1 cellular context compared by ENCODE assay signal in the genomic region with DNA sequence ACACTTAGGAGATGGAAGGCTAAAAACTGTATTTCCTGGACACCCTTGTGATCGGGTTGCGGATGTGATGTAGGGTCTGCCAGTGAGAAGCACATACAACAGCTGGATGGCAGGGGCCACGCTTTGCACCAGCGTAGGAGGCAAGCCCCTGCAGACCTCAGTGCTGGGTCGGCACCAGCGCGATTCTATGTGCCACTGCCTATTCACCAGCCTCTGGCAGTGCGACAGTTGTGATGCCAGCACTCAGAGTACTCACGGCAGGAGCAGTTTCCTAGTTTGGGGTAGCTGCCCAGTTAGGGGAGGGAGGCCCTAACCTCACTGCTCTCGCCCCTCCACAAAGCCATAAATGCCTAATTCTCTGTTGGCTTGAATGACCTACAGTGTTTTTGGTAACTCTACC.
TF ChIP-seq lines count a peak whose summit lies in the region.

No MANE protein-coding gene starts in this region.

TF ChIP-seq in H1, 55 proteins besides CTCF, POLR2A, EP300 and RAD21 (continued from another document):
- TF ChIP-seq, protein P1, sequence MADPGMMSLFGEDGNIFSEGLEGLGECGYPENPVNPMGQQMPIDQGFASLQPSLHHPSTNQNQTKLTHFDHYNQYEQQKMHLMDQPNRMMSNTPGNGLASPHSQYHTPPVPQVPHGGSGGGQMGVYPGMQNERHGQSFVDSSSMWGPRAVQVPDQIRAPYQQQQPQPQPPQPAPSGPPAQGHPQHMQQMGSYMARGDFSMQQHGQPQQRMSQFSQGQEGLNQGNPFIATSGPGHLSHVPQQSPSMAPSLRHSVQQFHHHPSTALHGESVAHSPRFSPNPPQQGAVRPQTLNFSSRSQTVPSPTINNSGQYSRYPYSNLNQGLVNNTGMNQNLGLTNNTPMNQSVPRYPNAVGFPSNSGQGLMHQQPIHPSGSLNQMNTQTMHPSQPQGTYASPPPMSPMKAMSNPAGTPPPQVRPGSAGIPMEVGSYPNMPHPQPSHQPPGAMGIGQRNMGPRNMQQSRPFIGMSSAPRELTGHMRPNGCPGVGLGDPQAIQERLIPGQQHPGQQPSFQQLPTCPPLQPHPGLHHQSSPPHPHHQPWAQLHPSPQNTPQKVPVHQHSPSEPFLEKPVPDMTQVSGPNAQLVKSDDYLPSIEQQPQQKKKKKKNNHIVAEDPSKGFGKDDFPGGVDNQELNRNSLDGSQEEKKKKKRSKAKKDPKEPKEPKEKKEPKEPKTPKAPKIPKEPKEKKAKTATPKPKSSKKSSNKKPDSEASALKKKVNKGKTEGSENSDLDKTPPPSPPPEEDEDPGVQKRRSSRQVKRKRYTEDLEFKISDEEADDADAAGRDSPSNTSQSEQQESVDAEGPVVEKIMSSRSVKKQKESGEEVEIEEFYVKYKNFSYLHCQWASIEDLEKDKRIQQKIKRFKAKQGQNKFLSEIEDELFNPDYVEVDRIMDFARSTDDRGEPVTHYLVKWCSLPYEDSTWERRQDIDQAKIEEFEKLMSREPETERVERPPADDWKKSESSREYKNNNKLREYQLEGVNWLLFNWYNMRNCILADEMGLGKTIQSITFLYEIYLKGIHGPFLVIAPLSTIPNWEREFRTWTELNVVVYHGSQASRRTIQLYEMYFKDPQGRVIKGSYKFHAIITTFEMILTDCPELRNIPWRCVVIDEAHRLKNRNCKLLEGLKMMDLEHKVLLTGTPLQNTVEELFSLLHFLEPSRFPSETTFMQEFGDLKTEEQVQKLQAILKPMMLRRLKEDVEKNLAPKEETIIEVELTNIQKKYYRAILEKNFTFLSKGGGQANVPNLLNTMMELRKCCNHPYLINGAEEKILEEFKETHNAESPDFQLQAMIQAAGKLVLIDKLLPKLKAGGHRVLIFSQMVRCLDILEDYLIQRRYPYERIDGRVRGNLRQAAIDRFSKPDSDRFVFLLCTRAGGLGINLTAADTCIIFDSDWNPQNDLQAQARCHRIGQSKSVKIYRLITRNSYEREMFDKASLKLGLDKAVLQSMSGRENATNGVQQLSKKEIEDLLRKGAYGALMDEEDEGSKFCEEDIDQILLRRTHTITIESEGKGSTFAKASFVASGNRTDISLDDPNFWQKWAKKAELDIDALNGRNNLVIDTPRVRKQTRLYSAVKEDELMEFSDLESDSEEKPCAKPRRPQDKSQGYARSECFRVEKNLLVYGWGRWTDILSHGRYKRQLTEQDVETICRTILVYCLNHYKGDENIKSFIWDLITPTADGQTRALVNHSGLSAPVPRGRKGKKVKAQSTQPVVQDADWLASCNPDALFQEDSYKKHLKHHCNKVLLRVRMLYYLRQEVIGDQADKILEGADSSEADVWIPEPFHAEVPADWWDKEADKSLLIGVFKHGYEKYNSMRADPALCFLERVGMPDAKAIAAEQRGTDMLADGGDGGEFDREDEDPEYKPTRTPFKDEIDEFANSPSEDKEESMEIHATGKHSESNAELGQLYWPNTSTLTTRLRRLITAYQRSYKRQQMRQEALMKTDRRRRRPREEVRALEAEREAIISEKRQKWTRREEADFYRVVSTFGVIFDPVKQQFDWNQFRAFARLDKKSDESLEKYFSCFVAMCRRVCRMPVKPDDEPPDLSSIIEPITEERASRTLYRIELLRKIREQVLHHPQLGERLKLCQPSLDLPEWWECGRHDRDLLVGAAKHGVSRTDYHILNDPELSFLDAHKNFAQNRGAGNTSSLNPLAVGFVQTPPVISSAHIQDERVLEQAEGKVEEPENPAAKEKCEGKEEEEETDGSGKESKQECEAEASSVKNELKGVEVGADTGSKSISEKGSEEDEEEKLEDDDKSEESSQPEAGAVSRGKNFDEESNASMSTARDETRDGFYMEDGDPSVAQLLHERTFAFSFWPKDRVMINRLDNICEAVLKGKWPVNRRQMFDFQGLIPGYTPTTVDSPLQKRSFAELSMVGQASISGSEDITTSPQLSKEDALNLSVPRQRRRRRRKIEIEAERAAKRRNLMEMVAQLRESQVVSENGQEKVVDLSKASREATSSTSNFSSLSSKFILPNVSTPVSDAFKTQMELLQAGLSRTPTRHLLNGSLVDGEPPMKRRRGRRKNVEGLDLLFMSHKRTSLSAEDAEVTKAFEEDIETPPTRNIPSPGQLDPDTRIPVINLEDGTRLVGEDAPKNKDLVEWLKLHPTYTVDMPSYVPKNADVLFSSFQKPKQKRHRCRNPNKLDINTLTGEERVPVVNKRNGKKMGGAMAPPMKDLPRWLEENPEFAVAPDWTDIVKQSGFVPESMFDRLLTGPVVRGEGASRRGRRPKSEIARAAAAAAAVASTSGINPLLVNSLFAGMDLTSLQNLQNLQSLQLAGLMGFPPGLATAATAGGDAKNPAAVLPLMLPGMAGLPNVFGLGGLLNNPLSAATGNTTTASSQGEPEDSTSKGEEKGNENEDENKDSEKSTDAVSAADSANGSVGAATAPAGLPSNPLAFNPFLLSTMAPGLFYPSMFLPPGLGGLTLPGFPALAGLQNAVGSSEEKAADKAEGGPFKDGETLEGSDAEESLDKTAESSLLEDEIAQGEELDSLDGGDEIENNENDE (IDR thresholded peaks at IDR 0.05; ENCODE audit: insufficient replicate concordance, low read length): no peak
- TF ChIP-seq BRCA1 (IDR thresholded peaks at IDR 0.05; ENCODE audit: low read depth, low read length) (no peak), CREB1 (IDR thresholded peaks at IDR 0.05) (no peak)
